Comparison of ENCODE assay signal across 28 cellular contexts in genomic region chr2:238560234-238560633, GRCh38.
DNase-seq lines count a peak whose midpoint lies in the region; ATAC-seq and TF ChIP-seq lines count a peak whose summit lies in the region.
"Had no signal": no experiment of that assay in that cellular context is flagged by ENCODE, and none has a peak within 500 bp of the region (broad histone marks: within the 10 kb centered on the region; RNA-seq: fewer than 3 reads in every experiment).

No MANE protein-coding gene starts in this region.

- no peak overlapping the region for H3K4me2 ChIP-seq in SK-N-SH
- H3K4me2 ChIP-seq in PC-3 (ENCODE audit: low read length) = peak overlapping the region; percentile 61; the same call in 1 of the 2 replicates

- DNase-seq in SK-N-SH (no peak), PC-3 (peak; percentile 21), islet precursor cell (peak; percentile 64), spleen (peak; percentile 56), brain microvascular endothelial cell (no peak), foreskin keratinocyte (no peak), NCI-H2196 treated with DMSO at 0.1 percent for 48 hours (lab: John Stamatoyannopoulos, UW; ENCODE audit: unreplicated experiment) (no peak)
- DNase-seq: activated CD4-positive, alpha-beta T cell treated with anti-CD3 and anti-CD28 coated beads, Interleukin-2, amount 50 U/mL, for 1 hour; activated naive CD4-positive, alpha-beta T cell; activated T-cell treated with anti-CD3 and anti-CD28 coated beads, Interleukin-2, amount 50 U/mL, for 72 hours; adrenal gland; CD4-positive, CD25-positive, alpha-beta regulatory T cell; glutamatergic neuron; KBM-7; MM.1S; NCI-H1436; NCI-H2107; NCI-H446 treated with DMSO at 0.1 percent for 48 hours; occipital lobe; stomach; T-helper 9 cell had no signal

- H3K9me2 ChIP-seq in SK-N-SH (no peaks in the 10 kb centered on the region), PC-3 (replicated peaks; ENCODE audit: low read length) (no peaks in the 10 kb centered on the region)

- CTCF ChIA-PET in SK-N-SH (lab: Yijun Ruan, JAX) = interaction anchor here (1.1 kb wide), 1 partner anchor 14 kb away, joined by 3 read pairs; no protein-coding TSS in a partner anchor
- CTCF ChIA-PET in PC-3 (lab: Charles Lee) = interaction anchor here (1.0 kb wide), 1 partner anchor 125 kb away, joined by 3 read pairs; no protein-coding TSS in a partner anchor

- H3F3A ChIP-seq in SK-N-SH (replicated peaks; ENCODE audit: insufficient read depth) = no peaks in the 10 kb centered on the region
- H3F3A ChIP-seq in PC-3 (ENCODE audit: low read length, unreplicated experiment) = no peaks in the 10 kb centered on the region

- 76% methylated on average over 9 of the region's 11 CpGs for WGBS in SK-N-SH (ENCODE audit: low lambda C conversion rate)
- WGBS in spleen, 5 donors = 69 to 85% (median 79%) methylated on average over 5 to 11 of the region's 11 CpGs

- POLR2A ChIA-PET in SK-N-SH (lab: Yijun Ruan, JAX) = interaction anchor here (0.6 kb wide), 1 partner anchor 1096 kb away, joined by 3 read pairs; no protein-coding TSS in a partner anchor
- POLR2A ChIA-PET in PC-3 (lab: Charles Lee; ENCODE audit: unreplicated experiment) = no interaction called here

- H3K4me3 ChIP-seq in SK-N-SH (ENCODE audit: low read depth in 2 of 2, low read length in 1 of 2) (no peak overlapping the region), PC-3 (ENCODE audit: low read length) (no peak overlapping the region), spleen (no peak overlapping the region), brain microvascular endothelial cell (ENCODE audit: low read depth, low read length) (no peak overlapping the region)
- H3K4me3 ChIP-seq: adrenal gland, HAP-1, skin epidermis, stomach, thyroid gland, vagina had no signal

- H3K4me1 ChIP-seq in SK-N-SH (ENCODE audit: control insufficient read depth in 1 of 2, insufficient read depth in 2 of 2, low read depth in 1 of 2, low read length in 1 of 2) = no peaks in the 10 kb centered on the region
- peaks cover 18% of the 10 kb centered on the region for H3K4me1 ChIP-seq in PC-3 (ENCODE audit: insufficient read depth, low read length)
- no peaks in the 10 kb centered on the region for H3K4me1 ChIP-seq in spleen
- no peaks in the 10 kb centered on the region for H3K4me1 ChIP-seq in foreskin keratinocyte
- H3K4me1 ChIP-seq: adrenal gland, HAP-1, stomach, vagina had no signal

- in situ Hi-C loops in brain microvascular endothelial cell (cut with HindIII; ENCODE audit: low pct_ligation_motif_present, low sequenced_read_pairs) = no loop called here

- no peaks in the 10 kb centered on the region for H3K9me3 ChIP-seq in SK-N-SH
- no peaks in the 10 kb centered on the region for H3K9me3 ChIP-seq in PC-3 (ENCODE audit: low read length)
- H3K9me3 ChIP-seq in spleen = no peaks in the 10 kb centered on the region
- H3K9me3 ChIP-seq: adrenal gland, HAP-1, stomach, thyroid gland, vagina had no signal

- no peak for TF ChIP-seq EP300 in SK-N-SH (IDR thresholded peaks at IDR 0.05; ENCODE audit: borderline replicate concordance in 1 of 2, low read depth in 1 of 2, low read length in 1 of 2)

- no peak overlapping the region for H3K9ac ChIP-seq in SK-N-SH
- H3K9ac ChIP-seq in PC-3 (ENCODE audit: low read length) = no peak overlapping the region

- H3K36me3 ChIP-seq in SK-N-SH (replicated peaks in 1 of 2; ENCODE audit: control insufficient read depth in 1 of 2, insufficient read depth in 2 of 2, low read length in 1 of 2) (no peaks in the 10 kb centered on the region), PC-3 (ENCODE audit: low read depth, low read length) (no peaks in the 10 kb centered on the region), spleen (no peaks in the 10 kb centered on the region), brain microvascular endothelial cell (replicated peaks) (no peaks in the 10 kb centered on the region)
- H3K36me3 ChIP-seq: adrenal gland, HAP-1, stomach, thyroid gland, vagina had no signal

- BruUV-seq in PC-3 (replicated peaks; lab: Mats Ljungman, UMichigan) = no TSS peak

- H2AFZ ChIP-seq in SK-N-SH (ENCODE audit: low read depth) (no peak overlapping the region), PC-3 (ENCODE audit: low read length) (no peak overlapping the region)

- H4K20me1 ChIP-seq in SK-N-SH (ENCODE audit: insufficient read depth) = no peaks in the 10 kb centered on the region
- no peaks in the 10 kb centered on the region for H4K20me1 ChIP-seq in PC-3 (ENCODE audit: low read length)

- H3K27me3 ChIP-seq in SK-N-SH (ENCODE audit: insufficient read depth) (no peaks in the 10 kb centered on the region), PC-3 (ENCODE audit: low read length) (no peaks in the 10 kb centered on the region), spleen (replicated peaks in 1 of 7) (peaks cover 0 to 44% (median 0%) of the 10 kb centered on the region in 7 donors), brain microvascular endothelial cell (replicated peaks) (no peaks in the 10 kb centered on the region), foreskin keratinocyte (peaks cover 3% of the 10 kb centered on the region)
- H3K27me3 ChIP-seq: adrenal gland, thyroid gland, vagina had no signal

- TF ChIP-seq POLR2A in spleen (IDR thresholded peaks at IDR 0.05) = no peak

- TF ChIP-seq CTCF in SK-N-SH (IDR thresholded peaks at IDR 0.05) = no peak
- TF ChIP-seq CTCF in PC-3 (conservative IDR thresholded peaks at IDR 0.05; ENCODE audit: low read depth, low read length) = no peak
- no peak for TF ChIP-seq CTCF in spleen (IDR thresholded peaks at IDR 0.05 in 8 of 11, conservative IDR thresholded peaks at IDR 0.05 in 3 of 11)
- TF ChIP-seq CTCF in brain microvascular endothelial cell (IDR thresholded peaks at IDR 0.05; ENCODE audit: low read depth, low read length, missing control alignments) = no peak
- no peak for TF ChIP-seq CTCF in foreskin keratinocyte (conservative IDR thresholded peaks at IDR 0.05)

- H3K79me2 ChIP-seq in SK-N-SH (ENCODE audit: insufficient read depth) (no peaks in the 10 kb centered on the region), PC-3 (ENCODE audit: low read length) (no peaks in the 10 kb centered on the region)

- H3K27ac ChIP-seq in SK-N-SH (ENCODE audit: low read depth in 2 of 2, low read length in 1 of 2) (no peak overlapping the region), PC-3 (ENCODE audit: low read length) (peak overlapping the region; percentile 62), spleen (no peak overlapping the region), brain microvascular endothelial cell (no peak overlapping the region), foreskin keratinocyte (no peak overlapping the region)
- H3K27ac ChIP-seq: 22Rv1, adrenal gland, skin epidermis, stomach, vagina had no signal

- ATAC-seq in SK-N-SH treated with all-trans-retinoic acid at 6 μM for 48 hours (peak; percentile 54; the same call in 2 of the 3 replicates), PC-3 (peak; percentile 29), foreskin keratinocyte (no peak)
- ATAC-seq: activated T-cell treated with anti-CD3 and anti-CD28 coated beads, Interleukin-2, amount 50 U/mL, for 72 hours; Right ventricle myocardium inferior had no signal

- no peak for TF ChIP-seq RAD21 in SK-N-SH (IDR thresholded peaks at IDR 0.05; ENCODE audit: low read length)

- intact Hi-C loops in PC-3 (cut with micrococcal nuclease) (no loop called here), spleen (cut with DNase I; ENCODE audit: low total_unique reads) (no loop called here)

TF ChIP-seq in SK-N-SH treated with all-trans-retinoic acid at 6 μM for 48 hours, 23 proteins besides CTCF, POLR2A, EP300 and RAD21 (continues in another document):
- TF ChIP-seq ZNF8 (CRISPR knock-in tag; IDR thresholded peaks at IDR 0.05) (no peak), TCF4 (CRISPR knock-in tag; IDR thresholded peaks at IDR 0.05; ENCODE audit: borderline replicate concordance) (no peak), ZFP30 (CRISPR knock-in tag; IDR thresholded peaks at IDR 0.05) (no peak), ISL1 (CRISPR knock-in tag; IDR thresholded peaks at IDR 0.05) (no peak)
- TF ChIP-seq, protein P1, sequence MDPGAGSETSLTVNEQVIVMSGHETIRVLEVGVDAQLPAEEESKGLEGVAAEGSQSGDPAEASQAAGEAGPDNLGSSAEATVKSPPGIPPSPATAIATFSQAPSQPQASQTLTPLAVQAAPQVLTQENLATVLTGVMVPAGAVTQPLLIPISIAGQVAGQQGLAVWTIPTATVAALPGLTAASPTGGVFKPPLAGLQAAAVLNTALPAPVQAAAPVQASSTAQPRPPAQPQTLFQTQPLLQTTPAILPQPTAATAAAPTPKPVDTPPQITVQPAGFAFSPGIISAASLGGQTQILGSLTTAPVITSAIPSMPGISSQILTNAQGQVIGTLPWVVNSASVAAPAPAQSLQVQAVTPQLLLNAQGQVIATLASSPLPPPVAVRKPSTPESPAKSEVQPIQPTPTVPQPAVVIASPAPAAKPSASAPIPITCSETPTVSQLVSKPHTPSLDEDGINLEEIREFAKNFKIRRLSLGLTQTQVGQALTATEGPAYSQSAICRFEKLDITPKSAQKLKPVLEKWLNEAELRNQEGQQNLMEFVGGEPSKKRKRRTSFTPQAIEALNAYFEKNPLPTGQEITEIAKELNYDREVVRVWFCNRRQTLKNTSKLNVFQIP (CRISPR knock-in tag; IDR thresholded peaks at IDR 0.05; ENCODE audit: borderline replicate concordance, low read depth) = no peak

TF ChIP-seq in SK-N-SH, 30 proteins besides CTCF, POLR2A, EP300 and RAD21 (continues in another document):
- TF ChIP-seq FOXM1 (IDR thresholded peaks at IDR 0.05; ENCODE audit: low read depth) = no peak
- TF ChIP-seq SMC3 (IDR thresholded peaks at IDR 0.05; ENCODE audit: low read depth, low read length) = no peak
- no peak for TF ChIP-seq FOXJ3 (CRISPR knock-in tag; IDR thresholded peaks at IDR 0.05)
- TF ChIP-seq MEF2A (IDR thresholded peaks at IDR 0.05; ENCODE audit: borderline replicate concordance, low read depth) = no peak
- no peak for TF ChIP-seq TEAD4 (IDR thresholded peaks at IDR 0.05; ENCODE audit: borderline replicate concordance, insufficient read depth)
- no peak for TF ChIP-seq TAF1 (IDR thresholded peaks at IDR 0.05; ENCODE audit: borderline replicate concordance, low read depth, low read length)
- TF ChIP-seq EZH2phosphoT487 (IDR thresholded peaks at IDR 0.05; ENCODE audit: borderline replicate concordance, low read depth) = no peak
- no peak for TF ChIP-seq GATA2 (CRISPR knock-in tag; IDR thresholded peaks at IDR 0.05)
- TF ChIP-seq YY1 (IDR thresholded peaks at IDR 0.05; ENCODE audit: low read depth) = no peak
- no peak for TF ChIP-seq USF1 (IDR thresholded peaks at IDR 0.05; ENCODE audit: borderline replicate concordance, low read depth)
- TF ChIP-seq NFIC (IDR thresholded peaks at IDR 0.05; ENCODE audit: borderline replicate concordance) = no peak

Comparison
In these comparisons a context has a peak if more than half of its experiments do, and no peak if none do; other contexts are left out.
1. DNase-seq: peak in PC-3 (single experiment), islet precursor cell (single experiment) and spleen (single experiment); none in SK-N-SH (single experiment), brain microvascular endothelial cell (single experiment), foreskin keratinocyte (0 of 2) and NCI-H2196 treated with DMSO at 0.1 percent for 48 hours (single experiment).